ENCODE assay signal across 8 cellular contexts in genomic region chr3:119258915-119259314, GRCh38. TPM values are rescaled to one million over a fixed set of nuclear protein-coding genes. Genes with fewer than 3 reads are reported as not detected.
DNase-seq lines count a peak whose midpoint lies in the region; ATAC-seq and TF ChIP-seq lines count a peak whose summit lies in the region.

No MANE protein-coding gene starts in this region.

- no peak for TF ChIP-seq CTCF in colonic mucosa (IDR thresholded peaks at IDR 0.05)

- ATAC-seq in GM21367 (IDR thresholded peaks at IDR 0.05; ENCODE audit: unreplicated experiment) (peak; percentile 71), HG03354 (IDR thresholded peaks at IDR 0.05; ENCODE audit: poor library complexity, severe bottlenecking, unreplicated experiment) (peak; percentile 96)

- H3K36me3 ChIP-seq in colonic mucosa, result no peaks in the 10 kb centered on the region

- H3K9ac ChIP-seq in colonic mucosa (ENCODE audit: low read depth in 2 of 2, low read length in 2 of 2), result no peak overlapping the region

- H3K4me3 ChIP-seq in colonic mucosa, result no peak overlapping the region

- H3K27me3 ChIP-seq in colonic mucosa, result no peaks in the 10 kb centered on the region

- intact Hi-C loops in colonic mucosa (cut with DNase I), result no loop called here

- peak; percentile 4 for DNase-seq in EH (ENCODE audit: low read depth)
- DNase-seq in colonic mucosa, result no peak
- DNase-seq in substantia nigra (lab: John Stamatoyannopoulos, UW), result no peak
- DNase-seq in NK-92 (lab: John Stamatoyannopoulos, UW; ENCODE audit: unreplicated experiment), result no peak
- no peak for DNase-seq in NCI-H446 (lab: John Stamatoyannopoulos, UW)
- no peak for DNase-seq in activated naive CD4-positive, alpha-beta T cell treated with Interleukin-2 at 50 U/mL for 16 hours

- H3K27ac ChIP-seq in colonic mucosa (peak overlapping the region; percentile 22), substantia nigra (ENCODE audit: low read depth, low read length, poor library complexity, severe bottlenecking) (no peak overlapping the region)

- H3K9me3 ChIP-seq in colonic mucosa, result no peaks in the 10 kb centered on the region

- no peaks in the 10 kb centered on the region for H3K4me1 ChIP-seq in colonic mucosa

RNA-seq across cellular contexts. Expression of gene B4GALT4, which starts 18.2 kb away (rescaled TPM):
- 10 to 100 TPM; 43.1 to 54.5 TPM for total RNA-seq in colonic mucosa

RNA-seq across cellular contexts. Expression of gene ARHGAP31, which starts 35.3 kb away (rescaled TPM):
- 1 to 10 TPM; 6.5 to 8.9 TPM for total RNA-seq in colonic mucosa
